9 cellular contexts compared by ENCODE assay signal in the genomic region with DNA sequence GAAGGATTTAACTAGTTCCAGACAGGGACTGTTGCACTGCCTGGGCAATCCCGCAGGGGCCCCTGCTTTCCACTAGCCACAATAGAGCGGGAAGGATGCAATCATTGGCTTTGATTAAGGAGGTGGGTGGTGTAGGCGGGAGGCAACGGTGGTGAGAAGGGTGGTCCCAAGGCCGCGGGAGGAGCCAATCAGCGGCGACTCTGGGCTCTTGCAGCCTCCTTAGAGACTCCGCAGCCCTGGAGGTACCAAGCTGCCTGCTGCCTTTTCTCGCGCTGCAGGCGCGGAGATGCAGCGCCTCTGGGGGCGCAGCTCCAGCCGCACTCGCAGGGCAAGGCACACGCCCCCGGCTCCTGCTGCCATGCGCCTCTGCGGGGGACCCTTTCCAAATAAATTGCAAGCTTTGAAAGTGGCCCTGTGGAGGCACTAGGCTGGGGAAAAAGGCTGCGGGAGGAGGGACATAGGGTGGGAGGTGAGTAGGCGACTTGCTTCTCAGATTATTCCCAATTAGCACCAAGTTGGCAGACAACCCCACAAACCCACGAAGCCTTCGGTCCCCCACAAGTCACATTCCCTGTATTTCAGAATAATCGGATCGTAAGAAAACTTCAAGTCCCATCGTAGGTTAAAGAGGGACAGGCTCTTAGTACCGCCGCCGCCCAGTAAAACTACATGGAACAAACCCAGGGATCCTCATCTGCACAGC. TPM values are rescaled to one million over a fixed set of nuclear protein-coding genes. Genes with fewer than 3 reads are reported as not detected.
A peak's percentile ranks its signal among the peaks of the same experiment; 100 is the strongest.
DNase-seq lines count a peak whose midpoint lies in the region; ATAC-seq and TF ChIP-seq lines count a peak whose summit lies in the region.
"Had no signal": no experiment of that assay in that cellular context is flagged by ENCODE, and none has a peak within 500 bp of the region (broad histone marks: within the 10 kb centered on the region; RNA-seq: fewer than 3 reads in every experiment).

No MANE protein-coding gene starts in this region.

- peak overlapping the region; percentile 16 for H3K4me3 Mint-ChIP-seq in progenitor cell of endocrine pancreas (ENCODE audit: low read depth)

- peaks cover 12% of the 10 kb centered on the region for H3K4me1 Mint-ChIP-seq in progenitor cell of endocrine pancreas (ENCODE audit: low read depth)

- intact Hi-C loops in dorsolateral prefrontal cortex (cut with DNase I) = loop anchor here in 1 of 2 donors (10.0 kb wide), 1 partner anchor 56 kb away; no protein-coding TSS in a partner anchor
- intact Hi-C loops in sciatic nerve (cut with DNase I) = no loop called here

- peak in 6 of 56 donors; percentile 13 to 26 (median 17) for TF ChIP-seq CTCF in dorsolateral prefrontal cortex (IDR thresholded peaks at IDR 0.05 in 54 of 56, conservative IDR thresholded peaks at IDR 0.05 in 2 of 56; ENCODE audit: low read depth in 1 of 56, partially characterized antibody in 56 of 56)
- peak; percentile 61 for TF ChIP-seq CTCF in progenitor cell of endocrine pancreas (IDR thresholded peaks at IDR 0.05; ENCODE audit: unreplicated experiment)

- peaks cover 4% of the 10 kb centered on the region for H3K9me3 Mint-ChIP-seq in progenitor cell of endocrine pancreas (ENCODE audit: low read depth)

- peak; percentile 52 for DNase-seq in DMS153 (lab: John Stamatoyannopoulos, UW)
- no peak for DNase-seq in DMS153 treated with DMSO at 0.1 percent for 48 hours (lab: John Stamatoyannopoulos, UW; ENCODE audit: unreplicated experiment)
- peak; percentile 67 for DNase-seq in NCI-H2227 treated with DMSO at 0.1 percent for 48 hours (lab: John Stamatoyannopoulos, UW)
- DNase-seq in dorsolateral prefrontal cortex = peak in 9 of 10 donors; percentile 28 to 75 (median 63)
- DNase-seq in progenitor cell of endocrine pancreas (ENCODE audit: low spot score, unreplicated experiment) = peak; percentile 57
- DNase-seq in sciatic nerve (ENCODE audit: low spot score) = no peak
- DNase-seq in COLO829 (ENCODE audit: low spot score) = no peak

- H3K27me3 Mint-ChIP-seq in progenitor cell of endocrine pancreas = peaks cover 37% of the 10 kb centered on the region

- H3K36me3 Mint-ChIP-seq in progenitor cell of endocrine pancreas (ENCODE audit: insufficient read depth) = peaks cover 3% of the 10 kb centered on the region

- H3K4me3 ChIP-seq in dorsolateral prefrontal cortex = peak overlapping the region; percentile 5 to 75 (median 59)
- H3K4me3 ChIP-seq: A549 had no signal

- H3K27ac Mint-ChIP-seq in progenitor cell of endocrine pancreas = no peak overlapping the region

- H3K27ac ChIP-seq in dorsolateral prefrontal cortex = peak overlapping the region in 42 of 59 donors; percentile 4 to 91 (median 76)
- H3K27ac ChIP-seq: A549 had no signal

- H3K27me3 ChIP-seq in dorsolateral prefrontal cortex = peaks cover 0 to 82% (median 35%) of the 10 kb centered on the region in 45 donors

- ATAC-seq in sciatic nerve (no peak), HG03196 (IDR thresholded peaks at IDR 0.05; ENCODE audit: unreplicated experiment) (no peak)
- ATAC-seq: A549 had no signal

RNA-seq across cellular contexts. Expression of gene KCNA1, which starts 0.9 kb away (rescaled TPM):
- 100 to 1,000 TPM in 2 of 120 experiments, 10 to 100 TPM in 118; 14.6 to 114 (median 57.5) TPM for total RNA-seq in dorsolateral prefrontal cortex
- total RNA-seq in progenitor cell of endocrine pancreas = not detected in 2 replicates
- total RNA-seq in sciatic nerve = 5.2 TPM

Comparison
In these comparisons a context has a peak if more than half of its experiments do, and no peak if none do; other contexts are left out.
1. DNase-seq: peak in DMS153 (single experiment), NCI-H2227 treated with DMSO at 0.1 percent for 48 hours (single experiment), dorsolateral prefrontal cortex (9 of 10) and progenitor cell of endocrine pancreas (single experiment); none in DMS153 treated with DMSO at 0.1 percent for 48 hours (single experiment), sciatic nerve (single experiment) and COLO829 (single experiment).